ENCODE assay signal across 10 cellular contexts in the genomic region with DNA sequence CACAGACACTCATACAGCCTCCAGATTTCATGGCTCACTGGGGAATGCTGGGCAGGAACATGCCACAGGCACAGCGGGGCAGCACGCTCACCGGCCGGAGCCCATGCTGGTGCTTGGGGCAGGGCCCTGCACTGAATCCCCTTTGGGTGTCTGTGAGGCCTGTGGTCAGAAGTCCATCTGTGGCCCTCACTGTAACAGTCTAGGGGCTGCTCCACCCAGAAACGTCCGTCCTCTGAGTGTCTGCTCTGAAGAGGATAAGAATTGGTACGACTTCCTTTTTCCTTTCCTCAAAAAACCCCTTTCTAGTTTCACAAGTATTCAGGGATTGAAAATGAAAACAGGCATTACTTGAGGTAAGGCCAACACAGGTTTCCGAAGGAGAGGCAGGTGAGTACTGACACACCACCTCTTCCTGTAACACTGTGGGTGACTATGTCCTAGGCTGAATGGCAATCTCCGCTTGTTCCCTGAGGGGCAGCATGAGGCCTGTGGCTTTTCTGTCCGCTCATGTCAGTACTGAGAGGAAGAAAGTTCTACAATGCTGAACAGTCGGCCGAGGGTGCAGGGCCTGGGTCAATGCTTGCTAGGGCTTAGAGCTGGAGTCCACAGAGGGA. TPM values are rescaled to one million over a fixed set of nuclear protein-coding genes. Genes with fewer than 3 reads are reported as not detected.
DNase-seq lines count a peak whose midpoint lies in the region; ATAC-seq and TF ChIP-seq lines count a peak whose summit lies in the region.
"Had no signal": no experiment of that assay in that cellular context is flagged by ENCODE, and none has a peak within 500 bp of the region (broad histone marks: within the 10 kb centered on the region; RNA-seq: fewer than 3 reads in every experiment).

No MANE protein-coding gene starts in this region.

- peak overlapping the region; percentile 52 for H3K27ac Mint-ChIP-seq in activated naive CD8-positive, alpha-beta T cell treated with anti-CD3 and anti-CD28 coated beads for 36 hours

- H3K27me3 ChIP-seq in BLaER1: no peaks in the 10 kb centered on the region
- no peaks in the 10 kb centered on the region for H3K27me3 ChIP-seq in vagina
- no peaks in the 10 kb centered on the region for H3K27me3 ChIP-seq in aorta (ENCODE audit: control insufficient read depth in 1 of 2, insufficient read depth in 2 of 2, low read length in 1 of 2)

- TF ChIP-seq CTCF in vagina (IDR thresholded peaks at IDR 0.05): no peak

- intact Hi-C loops in vagina (cut with DNase I) (no loop called here), aorta (cut with DNase I) (loop anchor here in 1 of 2 donors (5.0 kb wide), 1 partner anchor 41 kb away; a partner anchor contains a TSS)

- H3K4me3 ChIP-seq in BLaER1 (no peak overlapping the region), vagina (no peak overlapping the region), aorta (ENCODE audit: low read length in 2 of 2) (no peak overlapping the region)

- H3K27me3 Mint-ChIP-seq in activated naive CD8-positive, alpha-beta T cell treated with anti-CD3 and anti-CD28 coated beads for 36 hours: no peaks in the 10 kb centered on the region

- no peak for TF ChIP-seq POLR2A in vagina (IDR thresholded peaks at IDR 0.05)

- 92 to 94% methylated on average over 12 of the region's 12 CpGs for WGBS in aorta, 2 donors

- H3K36me3 Mint-ChIP-seq in activated naive CD8-positive, alpha-beta T cell treated with anti-CD3 and anti-CD28 coated beads for 36 hours: peaks cover 6% of the 10 kb centered on the region

- H3K36me3 ChIP-seq in BLaER1 (peaks cover 60% of the 10 kb centered on the region), vagina (peaks cover 0 to 15% of the 10 kb centered on the region in 2 donors), aorta (ENCODE audit: control insufficient read depth in 1 of 2, insufficient read depth in 2 of 2, low read length in 1 of 2) (peaks cover 0 to 1% of the 10 kb centered on the region in 2 donors)

- H3K4me1 ChIP-seq in BLaER1 (peaks cover 12% of the 10 kb centered on the region; the same call in 1 of the 2 replicates), vagina (peaks cover 15% of the 10 kb centered on the region), aorta (ENCODE audit: control insufficient read depth in 1 of 2, insufficient read depth in 2 of 2, low read length in 2 of 2) (no peaks in the 10 kb centered on the region)

- 0 out of 2 replicates have a peak, but pooled peaks cover 12% of the 10 kb centered on the region for H4K20me1 ChIP-seq in BLaER1

- ATAC-seq in GM18909 (IDR thresholded peaks at IDR 0.05; ENCODE audit: poor library complexity, unreplicated experiment) (peak; percentile 72), HG02884 (IDR thresholded peaks at IDR 0.05; ENCODE audit: unreplicated experiment) (peak; percentile 77), aorta (ENCODE audit: low FRiP score) (no peak)

- H3K9me3 ChIP-seq in BLaER1: no peaks in the 10 kb centered on the region
- no peaks in the 10 kb centered on the region for H3K9me3 ChIP-seq in vagina
- H3K9me3 ChIP-seq in aorta (ENCODE audit: control insufficient read depth, low read length): no peaks in the 10 kb centered on the region

- H3K4me3 Mint-ChIP-seq in activated naive CD8-positive, alpha-beta T cell treated with anti-CD3 and anti-CD28 coated beads for 36 hours: no peak overlapping the region

- H3K27ac ChIP-seq in BLaER1: 0 out of 2 replicates have a peak overlapping the region, but pooled peaks have one; percentile 1
- H3K27ac ChIP-seq in vagina: no peak overlapping the region
- no peak overlapping the region for H3K27ac ChIP-seq in aorta (ENCODE audit: low read depth in 1 of 2, low read length in 2 of 2)

- no peaks in the 10 kb centered on the region for H3K9me3 Mint-ChIP-seq in activated naive CD8-positive, alpha-beta T cell treated with anti-CD3 and anti-CD28 coated beads for 36 hours

- H3K4me1 Mint-ChIP-seq in activated naive CD8-positive, alpha-beta T cell treated with anti-CD3 and anti-CD28 coated beads for 36 hours: peaks cover 23% of the 10 kb centered on the region

- no peak overlapping the region for H3K9ac ChIP-seq in BLaER1

- no peak for DNase-seq in activated naive CD8-positive, alpha-beta T cell treated with anti-CD3 and anti-CD28 coated beads for 36 hours
- DNase-seq in cerebellar cortex (ENCODE audit: low spot score) (no peak), DMS53 treated with DMSO at 0.1 percent for 48 hours (lab: John Stamatoyannopoulos, UW; ENCODE audit: unreplicated experiment) (no peak), vagina (ENCODE audit: extremely low spot score in 2 of 2) (no peak), aorta (no peak)
- DNase-seq: hippocampal formation, retina had no signal

- no peak overlapping the region for H3K4me2 ChIP-seq in BLaER1

RNA-seq across cellular contexts. Expression of a gene that starts 42.5 kb away (rescaled TPM):
- total RNA-seq in activated naive CD8-positive, alpha-beta T cell treated with anti-CD3 and anti-CD28 coated beads for 36 hours: 10 to 100 TPM; 28.3 to 29.8 TPM
- total RNA-seq in vagina: 30.2 TPM
- 10 to 100 TPM; 16.8 to 17.7 TPM for total RNA-seq in aorta
- 10 to 100 TPM; 18.1 to 24.5 TPM for polyA plus RNA-seq in aorta

RNA-seq across cellular contexts. Expression of a gene that starts 44.7 kb away (rescaled TPM):
- 10 to 100 TPM; 19.2 to 20.3 TPM for total RNA-seq in activated naive CD8-positive, alpha-beta T cell treated with anti-CD3 and anti-CD28 coated beads for 36 hours
- 31.7 TPM for total RNA-seq in vagina
- total RNA-seq in aorta: 10 to 100 TPM; 16.9 to 21.8 TPM
- 10 to 100 TPM in 1 of 2 donors, 1 to 10 TPM in 1; 8.1 to 19.5 TPM for polyA plus RNA-seq in aorta
